25 cellular contexts compared by ENCODE assay signal in genomic region chr3:142782616-142783015, GRCh38.
"Had no signal": no experiment of that assay in that cellular context is flagged by ENCODE, and none has a peak within 500 bp of the region (broad histone marks: within the 10 kb centered on the region; RNA-seq: fewer than 3 reads in every experiment).

No MANE protein-coding gene starts in this region.

- H3K27ac ChIP-seq: brain microvascular endothelial cell, coronary artery, dorsolateral prefrontal cortex had no signal

- DNase-seq: activated CD4-positive, alpha-beta memory T cell treated with anti-CD3 and anti-CD28 coated beads, Interleukin-2, amount 10 ng/mL, durations not matched to agents 7 days and 5 days; activated CD4-positive, alpha-beta T cell treated with anti-CD3 and anti-CD28 coated beads for 1 hour; activated CD4-positive, alpha-beta T cell treated with anti-CD3 and anti-CD28 coated beads for 4 hours; activated CD4-positive, alpha-beta T cell treated with anti-CD3 and anti-CD28 coated beads, Interleukin-2, amount 10 ng/mL, durations not matched to agents 7 days and 5 days; activated CD4-positive, alpha-beta T cell treated with anti-CD3 and anti-CD28 coated beads, Interleukin-2, amount 50 U/mL, for 4 hours; activated CD8-positive, alpha-beta memory T cell treated with anti-CD3 and anti-CD28 coated beads, Interleukin-2, amount 50 U/mL, for 48 hours; activated gamma-delta T cell treated with Interleukin-2 at 50 U/mL for 16 hours; activated naive CD4-positive, alpha-beta T cell treated with anti-CD3 and anti-CD28 coated beads, Interleukin-2, amount 50 U/mL, for 16 hours; activated naive CD4-positive, alpha-beta T cell treated with Interleukin-2 at 50 U/mL for 16 hours; activated T-cell treated with anti-CD3 and anti-CD28 coated beads for 4 hours; activated T-cell treated with anti-CD3 and anti-CD28 coated beads, Interleukin-2, amount 50 U/mL, for 24 hours; activated T-cell treated with anti-CD3 and anti-CD28 coated beads, Interleukin-2, amount 50 U/mL, for 72 hours; amniotic stem cell; anterior cingulate cortex; brain microvascular endothelial cell; dorsolateral prefrontal cortex; effector memory CD4-positive, alpha-beta T cell; endodermal cell; foreskin fibroblast; head of caudate nucleus had no signal

- ATAC-seq: activated T-cell treated with anti-CD3 and anti-CD28 coated beads, Interleukin-2, amount 50 U/mL, for 72 hours; esophagus mucosa had no signal

- H3K4me3 ChIP-seq: coronary artery, dorsolateral prefrontal cortex had no signal

- H3K36me3 ChIP-seq: brain microvascular endothelial cell had no signal

- FAIRE-seq: astrocyte, bronchial epithelial cell, frontal cortex had no signal

- H3K27me3 ChIP-seq: brain microvascular endothelial cell, dorsolateral prefrontal cortex had no signal
